Comparison of ENCODE assay signal across 18 cellular contexts in genomic region chr2:27082773-27083409, GRCh38.
"Had no signal": no experiment of that assay in that cellular context is flagged by ENCODE, and none has a peak within 500 bp of the region (broad histone marks: within the 10 kb centered on the region; RNA-seq: fewer than 3 reads in every experiment).

No MANE protein-coding gene starts in this region.

- FAIRE-seq: frontal cortex, keratinocyte, pancreas had no signal

- ATAC-seq: pancreas, SK-N-SH treated with all-trans-retinoic acid at 6 μM for 48 hours, upper lobe of right lung had no signal

- H3K4me3 ChIP-seq: adrenal gland, colonic mucosa, pancreas, testis, upper lobe of right lung had no signal

- H3K9me3 ChIP-seq: adrenal gland, colonic mucosa, pancreas, testis, upper lobe of right lung had no signal

- H3K4me3 Mint-ChIP-seq: activated B cell treated with CpG ODN at 0.5 μM for 24 hours; activated T-helper 1 cell treated with anti-CD3 and anti-CD28 coated beads, Interleukin-12 subunit alpha, Interleukin-12 subunit beta, Interleukin-2, Interleukin-4 antibody, amounts not matched to agents 30 ng/mL and 10 ng/mL and 1 ng/mL, durations not matched to agents 14 hours and 24 hours and 36 hours; stimulated activated naive CD8-positive, alpha-beta T cell treated with anti-CD3 and anti-CD28 coated beads, Interleukin-15, Interleukin-2, amounts not matched to agents 100 ng/mL and 50 ng/mL, for 24 hours; T-helper 1 cell treated with Interleukin-12 subunit alpha and Interleukin-12 subunit beta and Interleukin-4 antibody, amounts not matched to agents 30 μg/mL and 1 μg/mL, for 36 hours had no signal

- H3K27ac Mint-ChIP-seq: activated B cell treated with CpG ODN at 0.5 μM for 24 hours; activated T-helper 1 cell treated with anti-CD3 and anti-CD28 coated beads, Interleukin-12 subunit alpha, Interleukin-12 subunit beta, Interleukin-2, Interleukin-4 antibody, amounts not matched to agents 30 ng/mL and 10 ng/mL and 1 ng/mL, durations not matched to agents 14 hours and 24 hours and 36 hours; stimulated activated naive CD8-positive, alpha-beta T cell treated with anti-CD3 and anti-CD28 coated beads, Interleukin-15, Interleukin-2, amounts not matched to agents 100 ng/mL and 50 ng/mL, for 24 hours; T-helper 1 cell treated with Interleukin-12 subunit alpha and Interleukin-12 subunit beta and Interleukin-4 antibody, amounts not matched to agents 30 μg/mL and 1 μg/mL, for 36 hours had no signal

- DNase-seq: activated B cell treated with CpG ODN at 0.5 μM for 24 hours; activated CD4-positive, alpha-beta T cell treated with anti-CD3 and anti-CD28 coated beads, Interleukin-2, amount 50 U/mL, for 4 hours; activated naive CD4-positive, alpha-beta T cell; adrenal gland; colonic mucosa; effector CD4-positive, alpha-beta T cell; mesendoderm; stimulated activated CD4-positive, alpha-beta T cell treated with anti-CD3 and anti-CD28 coated beads, Interleukin-2, amount 100 ng/mL, for 48 hours; testis; upper lobe of right lung had no signal

- H3K36me3 ChIP-seq: colonic mucosa, pancreas, upper lobe of right lung had no signal

- H3K27me3 Mint-ChIP-seq: activated B cell treated with CpG ODN at 0.5 μM for 24 hours; stimulated activated naive CD8-positive, alpha-beta T cell treated with anti-CD3 and anti-CD28 coated beads, Interleukin-15, Interleukin-2, amounts not matched to agents 100 ng/mL and 50 ng/mL, for 24 hours had no signal

- H3K27ac ChIP-seq: adrenal gland, colonic mucosa, pancreas, testis, upper lobe of right lung had no signal

- H3K9me3 Mint-ChIP-seq: activated B cell treated with CpG ODN at 0.5 μM for 24 hours; activated T-helper 1 cell treated with anti-CD3 and anti-CD28 coated beads, Interleukin-12 subunit alpha, Interleukin-12 subunit beta, Interleukin-2, Interleukin-4 antibody, amounts not matched to agents 30 ng/mL and 10 ng/mL and 1 ng/mL, durations not matched to agents 14 hours and 24 hours and 36 hours; neural crest cell; stimulated activated naive CD8-positive, alpha-beta T cell treated with anti-CD3 and anti-CD28 coated beads, Interleukin-15, Interleukin-2, amounts not matched to agents 100 ng/mL and 50 ng/mL, for 24 hours; T-helper 1 cell treated with Interleukin-12 subunit alpha and Interleukin-12 subunit beta and Interleukin-4 antibody, amounts not matched to agents 30 μg/mL and 1 μg/mL, for 36 hours had no signal

- H3K27me3 ChIP-seq: adrenal gland, colonic mucosa, pancreas, testis, upper lobe of right lung had no signal
